ENCODE assay signal across 8 cellular contexts in the genomic region with DNA sequence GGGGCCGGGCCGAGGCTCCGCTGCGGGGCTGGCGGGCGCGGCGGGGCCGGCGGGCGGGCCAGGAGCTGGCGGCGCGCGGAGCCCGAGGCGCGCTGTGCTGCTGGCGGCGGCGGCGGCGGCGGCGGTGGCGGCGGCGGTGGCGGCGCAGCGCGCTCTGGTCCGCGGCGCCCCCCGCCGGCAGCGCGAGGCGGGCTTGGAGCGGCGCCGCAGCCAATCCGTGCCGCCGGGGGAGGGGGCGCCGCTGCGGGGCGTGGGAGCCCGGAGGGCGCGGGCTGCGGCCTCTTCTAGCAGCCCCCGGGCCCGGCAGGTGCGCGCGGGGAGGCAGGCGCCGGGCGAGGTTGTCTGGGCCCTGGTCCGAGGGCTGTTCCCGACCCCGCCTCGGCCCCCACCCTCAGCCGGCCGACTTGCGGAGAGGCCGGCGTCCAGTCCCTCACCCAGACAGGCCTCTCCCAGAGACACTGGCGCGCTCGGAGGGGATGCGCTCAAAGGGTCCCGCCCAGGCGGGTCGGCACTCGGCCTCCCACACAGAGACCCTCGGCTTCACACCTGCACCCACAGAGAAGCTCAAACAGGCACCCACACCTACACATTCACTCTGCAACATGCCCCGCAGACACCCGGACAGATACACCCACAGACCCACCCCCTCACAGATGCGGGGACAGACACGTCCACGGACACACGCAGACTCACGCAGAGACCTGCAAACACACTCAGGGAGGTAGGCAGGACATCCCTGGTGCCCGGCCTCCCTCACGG. TPM values are rescaled to one million over a fixed set of nuclear protein-coding genes. Genes with fewer than 3 reads are reported as not detected.
DNase-seq lines count a peak whose midpoint lies in the region; ATAC-seq and TF ChIP-seq lines count a peak whose summit lies in the region.

Gene RIMS4, minus strand, starts transcription at position 156 of the 759 bp plus-strand sequence. CDS start 275 bp downstream, outside the sequence.

- no peak for TF ChIP-seq CTCF in MM.1S (IDR thresholded peaks at IDR 0.05; ENCODE audit: low read length)

- H3K27ac ChIP-seq in trophoblast cell (ENCODE audit: low read depth, low read length) (no peak within 1 kb of the TSS), MM.1S (ENCODE audit: low read length) (no peak within 1 kb of the TSS)

- intact Hi-C loops in posterior vena cava (cut with DNase I), result no loop called here

- H2AFZ ChIP-seq in trophoblast cell (ENCODE audit: insufficient read depth, low read length, poor library complexity), result no peak within 1 kb of the TSS
- no peak within 1 kb of the TSS for H2AFZ ChIP-seq in MM.1S (ENCODE audit: low read length)

- H3K27me3 ChIP-seq in trophoblast cell (ENCODE audit: insufficient read depth, low read length) (peaks cover 35% of the 10 kb centered on the region), MM.1S (replicated peaks; ENCODE audit: insufficient read depth, low read length) (peaks cover 40% of the 10 kb centered on the region)

- H3K9me3 ChIP-seq in trophoblast cell (ENCODE audit: insufficient read depth, low read depth, low read length), result peaks cover 8% of the 10 kb centered on the region
- no peaks in the 10 kb centered on the region for H3K9me3 ChIP-seq in MM.1S (replicated peaks; ENCODE audit: insufficient read depth, low read length)

- no peak within 1 kb of the TSS for H3K4ac ChIP-seq in trophoblast cell (ENCODE audit: low read depth, low read length)

- H3K4me3 ChIP-seq in trophoblast cell (ENCODE audit: low read depth, low read length) (peak within 1 kb of the TSS; percentile 61), MM.1S (ENCODE audit: low read length) (no peak within 1 kb of the TSS)

- H3K79me2 ChIP-seq in trophoblast cell (ENCODE audit: control insufficient read depth, insufficient read depth, low read length, poor library complexity) (no peaks in the 10 kb centered on the region), MM.1S (ENCODE audit: low read length) (no peaks in the 10 kb centered on the region)

- no peak within 1 kb of the TSS for H2BK5ac ChIP-seq in trophoblast cell (ENCODE audit: low read depth, low read length, poor library complexity)

- no peaks in the 10 kb centered on the region for H3K36me3 ChIP-seq in trophoblast cell (ENCODE audit: control insufficient read depth in 1 of 2, insufficient read depth in 2 of 2, low read length in 2 of 2)
- H3K36me3 ChIP-seq in MM.1S (replicated peaks; ENCODE audit: insufficient read depth, low read length), result no peaks in the 10 kb centered on the region

- H2AK5ac ChIP-seq in trophoblast cell (ENCODE audit: low read length), result no peak within 1 kb of the TSS

- WGBS in trophoblast cell (ENCODE audit: extremely low coverage, insufficient coverage, insufficient read length), result no CpG with 5 or more reads among the region's 89 CpGs

- no peak within 1 kb of the TSS for H2BK120ac ChIP-seq in trophoblast cell (ENCODE audit: insufficient read depth, low read length, poor library complexity)

- H3K9ac ChIP-seq in trophoblast cell (ENCODE audit: low read length) (no peak within 1 kb of the TSS), MM.1S (ENCODE audit: low read length) (no peak within 1 kb of the TSS)

- H3K9me2 ChIP-seq in MM.1S (replicated peaks; ENCODE audit: insufficient read depth, low read length), result no peaks in the 10 kb centered on the region

- H3K23ac ChIP-seq in trophoblast cell (ENCODE audit: low read length), result peak within 1 kb of the TSS; percentile 67

- no peaks in the 10 kb centered on the region for H3F3A ChIP-seq in MM.1S (ENCODE audit: insufficient read depth, low read length)

- H3K4me2 ChIP-seq in trophoblast cell (ENCODE audit: low read length) (peak within 1 kb of the TSS; percentile 74), MM.1S (ENCODE audit: low read depth, low read length) (no peak within 1 kb of the TSS)

- DNase-seq in GM03348 (ENCODE audit: low spot score) (peak; percentile 61), NCI-H2171 (lab: John Stamatoyannopoulos, UW) (peak; percentile 60), ecto neural progenitor cell (ENCODE audit: low spot score) (peak; percentile 70), trophoblast cell (peak in 1 of 2 donors; percentile 26), MM.1S (no peak), posterior vena cava (ENCODE audit: low spot score) (no peak)

- no peak within 1 kb of the TSS for H4K12ac ChIP-seq in trophoblast cell (ENCODE audit: low read depth, low read length)

- no peak within 1 kb of the TSS for H4K91ac ChIP-seq in trophoblast cell (ENCODE audit: low read depth, low read length)

- no peak within 1 kb of the TSS for H3K18ac ChIP-seq in trophoblast cell (ENCODE audit: low read length)

- H3K14ac ChIP-seq in trophoblast cell (ENCODE audit: low read length), result no peak within 1 kb of the TSS

- H2BK12ac ChIP-seq in trophoblast cell (ENCODE audit: low read length), result no peak within 1 kb of the TSS

- no peaks in the 10 kb centered on the region for H3K79me1 ChIP-seq in trophoblast cell (ENCODE audit: low read length)

- peaks cover 2 to 4% of the 10 kb centered on the region in 2 experiments for H3K4me1 ChIP-seq in trophoblast cell (ENCODE audit: control insufficient read depth in 1 of 2, insufficient read depth in 2 of 2, low read length in 2 of 2)
- H3K4me1 ChIP-seq in MM.1S (ENCODE audit: low read length), result no peaks in the 10 kb centered on the region

- no peaks in the 10 kb centered on the region for H4K20me1 ChIP-seq in MM.1S (ENCODE audit: insufficient read depth, low read length)

- ATAC-seq in GM21381 (IDR thresholded peaks at IDR 0.05; ENCODE audit: unreplicated experiment) (no peak), GM18909 (IDR thresholded peaks at IDR 0.05; ENCODE audit: poor library complexity, unreplicated experiment) (no peak)

- H4K8ac ChIP-seq in trophoblast cell (ENCODE audit: low read depth, low read length), result no peak within 1 kb of the TSS

RNA-seq across cellular contexts. Expression of gene RIMS4, which starts in this region (rescaled TPM):
- 0.44 and 0.49 TPM in 2 replicates for polyA plus RNA-seq in trophoblast cell (2013)
- total RNA-seq in posterior vena cava, result 1 to 10 TPM; 5.6 to 6.6 TPM

Comparison
In these comparisons a context has a peak if more than half of its experiments do, and no peak if none do; other contexts are left out.
1. DNase-seq: peak in GM03348 (single experiment), NCI-H2171 (single experiment) and ecto neural progenitor cell (single experiment); none in MM.1S (single experiment) and posterior vena cava (single experiment).